In the genomic region with DNA sequence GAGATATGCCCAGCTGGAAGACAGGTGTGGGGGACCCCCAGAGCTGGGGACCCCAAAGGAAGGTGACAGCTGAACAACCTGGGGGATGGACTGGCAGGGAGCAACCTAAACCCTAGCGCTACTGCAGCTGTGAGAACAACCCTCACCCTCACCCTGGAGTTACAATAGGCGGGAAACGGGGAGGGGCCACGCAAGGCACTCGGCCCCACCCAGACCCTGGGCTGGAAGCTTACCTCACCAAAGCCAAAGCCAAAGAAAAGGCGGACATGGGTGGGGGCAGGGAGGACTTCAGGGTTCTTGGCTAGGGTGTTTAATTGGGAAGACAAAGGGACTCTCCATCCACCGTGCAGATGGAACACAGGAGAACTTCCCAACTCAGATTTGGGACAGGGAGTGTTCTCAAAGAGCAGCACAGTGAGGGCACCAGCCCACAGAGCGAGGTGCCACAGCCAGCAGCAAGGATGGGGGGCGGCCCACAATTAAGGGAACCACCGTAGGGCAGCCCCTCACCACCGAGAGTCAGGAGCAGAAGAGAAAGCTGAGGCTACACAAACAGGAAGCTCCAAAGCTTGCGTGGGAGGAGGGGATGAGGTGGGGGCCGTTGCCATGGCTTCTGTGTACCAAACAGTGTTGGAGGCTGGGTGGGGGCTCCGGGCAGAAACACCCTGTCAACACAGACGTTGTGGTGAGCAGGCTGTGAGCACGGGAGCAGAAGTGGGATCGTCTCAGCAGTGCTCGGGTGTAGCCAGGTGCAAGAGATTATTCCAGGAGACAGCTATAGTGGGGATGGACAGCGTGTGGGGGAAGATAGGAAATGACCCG, we compare ENCODE assay signal across 1 cellular context.
TF ChIP-seq lines count a peak whose summit lies in the region.

No MANE protein-coding gene starts in this region.

TF ChIP-seq in GM12878, 131 proteins besides CTCF, POLR2A, EP300 and RAD21 (continued from another document and continues in another):
- TF ChIP-seq, protein P1, sequence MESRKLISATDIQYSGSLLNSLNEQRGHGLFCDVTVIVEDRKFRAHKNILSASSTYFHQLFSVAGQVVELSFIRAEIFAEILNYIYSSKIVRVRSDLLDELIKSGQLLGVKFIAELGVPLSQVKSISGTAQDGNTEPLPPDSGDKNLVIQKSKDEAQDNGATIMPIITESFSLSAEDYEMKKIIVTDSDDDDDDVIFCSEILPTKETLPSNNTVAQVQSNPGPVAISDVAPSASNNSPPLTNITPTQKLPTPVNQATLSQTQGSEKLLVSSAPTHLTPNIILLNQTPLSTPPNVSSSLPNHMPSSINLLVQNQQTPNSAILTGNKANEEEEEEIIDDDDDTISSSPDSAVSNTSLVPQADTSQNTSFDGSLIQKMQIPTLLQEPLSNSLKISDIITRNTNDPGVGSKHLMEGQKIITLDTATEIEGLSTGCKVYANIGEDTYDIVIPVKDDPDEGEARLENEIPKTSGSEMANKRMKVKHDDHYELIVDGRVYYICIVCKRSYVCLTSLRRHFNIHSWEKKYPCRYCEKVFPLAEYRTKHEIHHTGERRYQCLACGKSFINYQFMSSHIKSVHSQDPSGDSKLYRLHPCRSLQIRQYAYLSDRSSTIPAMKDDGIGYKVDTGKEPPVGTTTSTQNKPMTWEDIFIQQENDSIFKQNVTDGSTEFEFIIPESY (IDR thresholded peaks at IDR 0.05): no peak
- TF ChIP-seq CREB1 (IDR thresholded peaks at IDR 0.05; ENCODE audit: low read depth) (peak; percentile 49; the same call in 1 of the 2 replicates), EGR1 (IDR thresholded peaks at IDR 0.05; ENCODE audit: borderline replicate concordance in 1 of 2, low read depth in 2 of 2, low read length in 2 of 2) (peak; percentile 70 to 100), EED (IDR thresholded peaks at IDR 0.05; ENCODE audit: low read depth) (peak; percentile 93), CBFB (IDR thresholded peaks at IDR 0.05; ENCODE audit: low read depth) (peak; percentile 82), FOS (IDR thresholded peaks at IDR 0.05; ENCODE audit: borderline replicate concordance, extremely low read depth, insufficient read length) (no peak), POLR2AphosphoS5 (IDR thresholded peaks at IDR 0.05; ENCODE audit: low read length) (peak; percentile 86), JUNB (IDR thresholded peaks at IDR 0.05) (no peak), ATF7 (IDR thresholded peaks at IDR 0.05; ENCODE audit: low read depth) (peak; percentile 86), TARDBP (IDR thresholded peaks at IDR 0.05; ENCODE audit: borderline replicate concordance) (peak; percentile 62; the same call in 1 of the 2 replicates), IRF4 (IDR thresholded peaks at IDR 0.05; ENCODE audit: low read depth, low read length) (peak; percentile 69), BCL11A (IDR thresholded peaks at IDR 0.05; ENCODE audit: low read depth, low read length) (peak; percentile 85), HDAC2 (IDR thresholded peaks at IDR 0.05) (no peak), TAF1 (IDR thresholded peaks at IDR 0.05; ENCODE audit: borderline replicate concordance, low read depth, low read length) (peak; percentile 60; the same call in 1 of the 2 replicates), SMC3 (IDR thresholded peaks at IDR 0.05; ENCODE audit: borderline replicate concordance, low read length) (0 out of 2 replicates have a peak, but pooled peaks have one; percentile 13), RELA (IDR thresholded peaks at IDR 0.05; ENCODE audit: borderline replicate concordance, partially characterized antibody) (peak; percentile 87), TCF3 (IDR thresholded peaks at IDR 0.05; ENCODE audit: borderline replicate concordance, insufficient read depth, low read depth, low read length) (peak; percentile 71), MEF2A (IDR thresholded peaks at IDR 0.05; ENCODE audit: insufficient read depth, low read depth, low read length) (0 out of 2 replicates have a peak, but pooled peaks have one; percentile 37), SIX5 (IDR thresholded peaks at IDR 0.05; ENCODE audit: low read depth, low read length, severe bottlenecking) (no peak), SP1 (IDR thresholded peaks at IDR 0.05; ENCODE audit: low read depth, low read length) (peak; percentile 86), DPF2 (IDR thresholded peaks at IDR 0.05) (peak; percentile 93), ZNF384 (IDR thresholded peaks at IDR 0.05; ENCODE audit: borderline replicate concordance, low read depth, low read length) (no peak), SMAD1 (IDR thresholded peaks at IDR 0.05; ENCODE audit: low read depth, partially characterized antibody) (peak; percentile 90), POLR2AphosphoS2 (IDR thresholded peaks at IDR 0.05; ENCODE audit: low read depth, low read length) (peak; percentile 64), POU2F2 (IDR thresholded peaks at IDR 0.05; ENCODE audit: borderline replicate concordance, low read depth, low read length) (peak; percentile 90; the same call in 2 of the 3 replicates), CHD2 (IDR thresholded peaks at IDR 0.05; ENCODE audit: borderline replicate concordance, low read depth, low read length) (peak; percentile 88), NR2C2 (IDR thresholded peaks at IDR 0.05; ENCODE audit: borderline replicate concordance, control insufficient read depth, insufficient read length, low read depth) (no peak)
- TF ChIP-seq, protein P2, sequence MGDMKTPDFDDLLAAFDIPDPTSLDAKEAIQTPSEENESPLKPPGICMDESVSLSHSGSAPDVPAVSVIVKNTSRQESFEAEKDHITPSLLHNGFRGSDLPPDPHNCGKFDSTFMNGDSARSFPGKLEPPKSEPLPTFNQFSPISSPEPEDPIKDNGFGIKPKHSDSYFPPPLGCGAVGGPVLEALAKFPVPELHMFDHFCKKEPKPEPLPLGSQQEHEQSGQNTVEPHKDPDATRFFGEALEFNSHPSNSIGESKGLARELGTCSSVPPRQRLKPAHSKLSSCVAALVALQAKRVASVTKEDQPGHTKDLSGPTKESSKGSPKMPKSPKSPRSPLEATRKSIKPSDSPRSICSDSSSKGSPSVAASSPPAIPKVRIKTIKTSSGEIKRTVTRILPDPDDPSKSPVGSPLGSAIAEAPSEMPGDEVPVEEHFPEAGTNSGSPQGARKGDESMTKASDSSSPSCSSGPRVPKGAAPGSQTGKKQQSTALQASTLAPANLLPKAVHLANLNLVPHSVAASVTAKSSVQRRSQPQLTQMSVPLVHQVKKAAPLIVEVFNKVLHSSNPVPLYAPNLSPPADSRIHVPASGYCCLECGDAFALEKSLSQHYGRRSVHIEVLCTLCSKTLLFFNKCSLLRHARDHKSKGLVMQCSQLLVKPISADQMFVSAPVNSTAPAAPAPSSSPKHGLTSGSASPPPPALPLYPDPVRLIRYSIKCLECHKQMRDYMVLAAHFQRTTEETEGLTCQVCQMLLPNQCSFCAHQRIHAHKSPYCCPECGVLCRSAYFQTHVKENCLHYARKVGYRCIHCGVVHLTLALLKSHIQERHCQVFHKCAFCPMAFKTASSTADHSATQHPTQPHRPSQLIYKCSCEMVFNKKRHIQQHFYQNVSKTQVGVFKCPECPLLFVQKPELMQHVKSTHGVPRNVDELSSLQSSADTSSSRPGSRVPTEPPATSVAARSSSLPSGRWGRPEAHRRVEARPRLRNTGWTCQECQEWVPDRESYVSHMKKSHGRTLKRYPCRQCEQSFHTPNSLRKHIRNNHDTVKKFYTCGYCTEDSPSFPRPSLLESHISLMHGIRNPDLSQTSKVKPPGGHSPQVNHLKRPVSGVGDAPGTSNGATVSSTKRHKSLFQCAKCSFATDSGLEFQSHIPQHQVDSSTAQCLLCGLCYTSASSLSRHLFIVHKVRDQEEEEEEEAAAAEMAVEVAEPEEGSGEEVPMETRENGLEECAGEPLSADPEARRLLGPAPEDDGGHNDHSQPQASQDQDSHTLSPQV (IDR thresholded peaks at IDR 0.05): no peak
- TF ChIP-seq, protein P3, sequence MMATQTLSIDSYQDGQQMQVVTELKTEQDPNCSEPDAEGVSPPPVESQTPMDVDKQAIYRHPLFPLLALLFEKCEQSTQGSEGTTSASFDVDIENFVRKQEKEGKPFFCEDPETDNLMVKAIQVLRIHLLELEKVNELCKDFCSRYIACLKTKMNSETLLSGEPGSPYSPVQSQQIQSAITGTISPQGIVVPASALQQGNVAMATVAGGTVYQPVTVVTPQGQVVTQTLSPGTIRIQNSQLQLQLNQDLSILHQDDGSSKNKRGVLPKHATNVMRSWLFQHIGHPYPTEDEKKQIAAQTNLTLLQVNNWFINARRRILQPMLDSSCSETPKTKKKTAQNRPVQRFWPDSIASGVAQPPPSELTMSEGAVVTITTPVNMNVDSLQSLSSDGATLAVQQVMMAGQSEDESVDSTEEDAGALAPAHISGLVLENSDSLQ (IDR thresholded peaks at IDR 0.05): peak; percentile 41; the same call in 1 of the 2 replicates
- TF ChIP-seq, protein P4, sequence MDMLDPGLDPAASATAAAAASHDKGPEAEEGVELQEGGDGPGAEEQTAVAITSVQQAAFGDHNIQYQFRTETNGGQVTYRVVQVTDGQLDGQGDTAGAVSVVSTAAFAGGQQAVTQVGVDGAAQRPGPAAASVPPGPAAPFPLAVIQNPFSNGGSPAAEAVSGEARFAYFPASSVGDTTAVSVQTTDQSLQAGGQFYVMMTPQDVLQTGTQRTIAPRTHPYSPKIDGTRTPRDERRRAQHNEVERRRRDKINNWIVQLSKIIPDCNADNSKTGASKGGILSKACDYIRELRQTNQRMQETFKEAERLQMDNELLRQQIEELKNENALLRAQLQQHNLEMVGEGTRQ (IDR thresholded peaks at IDR 0.05; ENCODE audit: borderline replicate concordance, low read depth, low read length): no peak
- TF ChIP-seq, protein P5, sequence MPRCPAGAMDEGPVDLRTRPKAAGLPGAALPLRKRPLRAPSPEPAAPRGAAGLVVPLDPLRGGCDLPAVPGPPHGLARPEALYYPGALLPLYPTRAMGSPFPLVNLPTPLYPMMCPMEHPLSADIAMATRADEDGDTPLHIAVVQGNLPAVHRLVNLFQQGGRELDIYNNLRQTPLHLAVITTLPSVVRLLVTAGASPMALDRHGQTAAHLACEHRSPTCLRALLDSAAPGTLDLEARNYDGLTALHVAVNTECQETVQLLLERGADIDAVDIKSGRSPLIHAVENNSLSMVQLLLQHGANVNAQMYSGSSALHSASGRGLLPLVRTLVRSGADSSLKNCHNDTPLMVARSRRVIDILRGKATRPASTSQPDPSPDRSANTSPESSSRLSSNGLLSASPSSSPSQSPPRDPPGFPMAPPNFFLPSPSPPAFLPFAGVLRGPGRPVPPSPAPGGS (IDR thresholded peaks at IDR 0.05; ENCODE audit: borderline replicate concordance, insufficient read depth, low read depth, low read length, poor library complexity, severe bottlenecking): peak; percentile 58
- TF ChIP-seq, protein P6, sequence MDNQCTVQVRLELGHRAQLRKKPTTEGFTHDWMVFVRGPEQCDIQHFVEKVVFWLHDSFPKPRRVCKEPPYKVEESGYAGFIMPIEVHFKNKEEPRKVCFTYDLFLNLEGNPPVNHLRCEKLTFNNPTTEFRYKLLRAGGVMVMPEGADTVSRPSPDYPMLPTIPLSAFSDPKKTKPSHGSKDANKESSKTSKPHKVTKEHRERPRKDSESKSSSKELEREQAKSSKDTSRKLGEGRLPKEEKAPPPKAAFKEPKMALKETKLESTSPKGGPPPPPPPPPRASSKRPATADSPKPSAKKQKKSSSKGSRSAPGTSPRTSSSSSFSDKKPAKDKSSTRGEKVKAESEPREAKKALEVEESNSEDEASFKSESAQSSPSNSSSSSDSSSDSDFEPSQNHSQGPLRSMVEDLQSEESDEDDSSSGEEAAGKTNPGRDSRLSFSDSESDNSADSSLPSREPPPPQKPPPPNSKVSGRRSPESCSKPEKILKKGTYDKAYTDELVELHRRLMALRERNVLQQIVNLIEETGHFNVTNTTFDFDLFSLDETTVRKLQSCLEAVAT (IDR thresholded peaks at IDR 0.05): peak; percentile 84
- TF ChIP-seq, protein P7, sequence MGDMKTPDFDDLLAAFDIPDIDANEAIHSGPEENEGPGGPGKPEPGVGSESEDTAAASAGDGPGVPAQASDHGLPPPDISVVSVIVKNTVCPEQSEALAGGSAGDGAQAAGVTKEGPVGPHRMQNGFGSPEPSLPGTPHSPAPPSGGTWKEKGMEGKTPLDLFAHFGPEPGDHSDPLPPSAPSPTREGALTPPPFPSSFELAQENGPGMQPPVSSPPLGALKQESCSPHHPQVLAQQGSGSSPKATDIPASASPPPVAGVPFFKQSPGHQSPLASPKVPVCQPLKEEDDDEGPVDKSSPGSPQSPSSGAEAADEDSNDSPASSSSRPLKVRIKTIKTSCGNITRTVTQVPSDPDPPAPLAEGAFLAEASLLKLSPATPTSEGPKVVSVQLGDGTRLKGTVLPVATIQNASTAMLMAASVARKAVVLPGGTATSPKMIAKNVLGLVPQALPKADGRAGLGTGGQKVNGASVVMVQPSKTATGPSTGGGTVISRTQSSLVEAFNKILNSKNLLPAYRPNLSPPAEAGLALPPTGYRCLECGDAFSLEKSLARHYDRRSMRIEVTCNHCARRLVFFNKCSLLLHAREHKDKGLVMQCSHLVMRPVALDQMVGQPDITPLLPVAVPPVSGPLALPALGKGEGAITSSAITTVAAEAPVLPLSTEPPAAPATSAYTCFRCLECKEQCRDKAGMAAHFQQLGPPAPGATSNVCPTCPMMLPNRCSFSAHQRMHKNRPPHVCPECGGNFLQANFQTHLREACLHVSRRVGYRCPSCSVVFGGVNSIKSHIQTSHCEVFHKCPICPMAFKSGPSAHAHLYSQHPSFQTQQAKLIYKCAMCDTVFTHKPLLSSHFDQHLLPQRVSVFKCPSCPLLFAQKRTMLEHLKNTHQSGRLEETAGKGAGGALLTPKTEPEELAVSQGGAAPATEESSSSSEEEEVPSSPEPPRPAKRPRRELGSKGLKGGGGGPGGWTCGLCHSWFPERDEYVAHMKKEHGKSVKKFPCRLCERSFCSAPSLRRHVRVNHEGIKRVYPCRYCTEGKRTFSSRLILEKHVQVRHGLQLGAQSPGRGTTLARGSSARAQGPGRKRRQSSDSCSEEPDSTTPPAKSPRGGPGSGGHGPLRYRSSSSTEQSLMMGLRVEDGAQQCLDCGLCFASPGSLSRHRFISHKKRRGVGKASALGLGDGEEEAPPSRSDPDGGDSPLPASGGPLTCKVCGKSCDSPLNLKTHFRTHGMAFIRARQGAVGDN (IDR thresholded peaks at IDR 0.05): 0 out of 2 replicates have a peak, but pooled peaks have one; percentile 30
